In the genomic region with DNA sequence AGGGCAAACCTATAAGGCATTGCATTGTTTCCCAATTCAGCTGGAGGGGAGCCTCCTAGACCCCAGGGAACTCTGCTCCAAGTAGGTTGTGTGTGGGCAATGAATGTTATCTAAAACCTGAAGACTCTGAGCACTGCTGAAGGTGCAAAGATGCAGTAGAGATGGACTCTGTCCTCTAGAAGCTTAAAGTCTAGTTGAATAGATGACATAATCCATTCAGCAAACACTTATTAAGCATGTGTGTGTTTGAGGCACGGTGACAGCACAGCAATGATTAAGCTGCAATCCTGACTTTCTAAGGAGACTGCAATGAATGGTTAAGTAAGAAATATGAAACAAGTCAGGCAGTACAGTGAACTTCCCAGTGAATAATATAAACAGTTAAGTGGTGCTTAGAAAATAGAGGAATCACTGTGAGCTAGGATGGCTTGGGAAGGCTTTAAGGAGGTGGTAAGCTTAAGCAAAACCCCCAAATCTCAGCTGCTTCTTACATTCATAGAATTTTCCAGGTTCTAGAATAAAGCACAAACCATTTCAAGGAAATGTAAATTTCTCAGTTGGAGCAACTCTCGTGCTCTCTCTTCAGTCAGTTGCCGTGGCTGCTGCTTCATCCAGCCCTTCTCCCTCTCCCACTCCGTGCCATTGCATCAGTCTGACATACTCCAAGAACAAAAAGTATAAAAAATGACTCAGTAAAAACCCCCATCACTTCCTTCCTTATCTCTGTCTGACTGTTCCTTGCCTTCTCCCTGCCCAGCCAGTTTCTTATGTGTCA, we compare ENCODE assay signal across 1 cellular context.
TF ChIP-seq lines count a peak whose summit lies in the region.

No MANE protein-coding gene starts in this region.

TF ChIP-seq in K562, 482 proteins besides CTCF, POLR2A, EP300 and RAD21 (continues in another document):
- TF ChIP-seq NCOR1 (IDR thresholded peaks at IDR 0.05) (peak; percentile 50), HDAC2 (IDR thresholded peaks at IDR 0.05) (peak; percentile 77; the same call in 1 of the 2 replicates), SMAD4 (CRISPR knock-in tag; conservative IDR thresholded peaks at IDR 0.05) (peak; percentile 77), JUNB (CRISPR knock-in tag; conservative IDR thresholded peaks at IDR 0.05) (no peak), ZBTB1 (CRISPR knock-in tag; IDR thresholded peaks at IDR 0.05; ENCODE audit: borderline replicate concordance, low read depth) (no peak), ATF3 (IDR thresholded peaks at IDR 0.05) (peak; percentile 95), ATF3 (CRISPR knock-in tag; conservative IDR thresholded peaks at IDR 0.05) (no peak), L3MBTL2 (IDR thresholded peaks at IDR 0.05) (0 out of 2 replicates have a peak, but pooled peaks have one; percentile 11), NBN (IDR thresholded peaks at IDR 0.05; ENCODE audit: low read depth) (peak; percentile 86; the same call in 1 of the 2 replicates), CTBP1 (IDR thresholded peaks at IDR 0.05; ENCODE audit: borderline replicate concordance) (peak; percentile 84), PYGO2 (tag; IDR thresholded peaks at IDR 0.05) (no peak), HMG20A (CRISPR knock-in tag; conservative IDR thresholded peaks at IDR 0.05) (no peak), SOX6 (IDR thresholded peaks at IDR 0.05) (peak; percentile 71; the same call in 1 of the 2 replicates), ZNF175 (CRISPR knock-in tag; IDR thresholded peaks at IDR 0.05; ENCODE audit: low read depth) (peak; percentile 75; the same call in 1 of the 2 replicates), ZNF316 (IDR thresholded peaks at IDR 0.05) (peak; percentile 85), IFI16 (CRISPR knock-in tag; IDR thresholded peaks at IDR 0.05) (no peak), MAFF (IDR thresholded peaks at IDR 0.05; ENCODE audit: low read length) (peak; percentile 56; the same call in 1 of the 2 replicates), TAF9B (IDR thresholded peaks at IDR 0.05; ENCODE audit: partially characterized antibody) (peak; percentile 60), BCLAF1 (IDR thresholded peaks at IDR 0.05; ENCODE audit: borderline replicate concordance in 1 of 2, control insufficient read depth in 1 of 2, low read depth in 2 of 2, low read length in 1 of 2) (no peak), NFRKB (IDR thresholded peaks at IDR 0.05; ENCODE audit: low read depth) (peak; percentile 72; the same call in 1 of the 2 replicates), GABPB1 (CRISPR knock-in tag; IDR thresholded peaks at IDR 0.05) (0 out of 2 replicates have a peak, but pooled peaks have one; percentile 27), ZFP30 (CRISPR knock-in tag; IDR thresholded peaks at IDR 0.05; ENCODE audit: borderline replicate concordance) (no peak), TCFL5 (CRISPR knock-in tag; conservative IDR thresholded peaks at IDR 0.05) (no peak), CBFA2T3 (IDR thresholded peaks at IDR 0.05) (peak; percentile 39; the same call in 1 of the 2 replicates), CREB1 (IDR thresholded peaks at IDR 0.05) (peak; percentile 37; the same call in 1 of the 2 replicates), CREB1 (CRISPR knock-in tag; IDR thresholded peaks at IDR 0.05) (0 out of 2 replicates have a peak, but pooled peaks have one; percentile 36), ZNF23 (CRISPR knock-in tag; IDR thresholded peaks at IDR 0.05) (no peak), MAFG (tag; conservative IDR thresholded peaks at IDR 0.05) (peak; percentile 83), ZNF589 (CRISPR knock-in tag; IDR thresholded peaks at IDR 0.05; ENCODE audit: low read depth) (peak; percentile 97), PBX2 (CRISPR knock-in tag; IDR thresholded peaks at IDR 0.05; ENCODE audit: low read depth) (no peak), PBX2 (tag; conservative IDR thresholded peaks at IDR 0.05; ENCODE audit: low read depth) (0 out of 2 replicates have a peak, but pooled peaks have one; percentile 34), KAT7 (CRISPR knock-in tag; IDR thresholded peaks at IDR 0.05; ENCODE audit: borderline replicate concordance) (0 out of 2 replicates have a peak, but pooled peaks have one; percentile 45), CCNT2 (IDR thresholded peaks at IDR 0.05; ENCODE audit: borderline replicate concordance, extremely low read depth, insufficient read length, low read depth, low read length) (peak; percentile 38), RCOR1 (IDR thresholded peaks at IDR 0.05; ENCODE audit: borderline replicate concordance in 1 of 2, low read depth in 2 of 2, low read length in 2 of 2) (peak in 1 of 2 experiments; percentile 82; a peak in 2 of 4 replicates), NRF1 (conservative IDR thresholded peaks at IDR 0.05 in 1 of 2, IDR thresholded peaks at IDR 0.05 in 1 of 2) (0 out of 4 replicates have a peak, but pooled peaks of 1 of the 2 experiments have one; percentile 50)
- TF ChIP-seq, protein P1, sequence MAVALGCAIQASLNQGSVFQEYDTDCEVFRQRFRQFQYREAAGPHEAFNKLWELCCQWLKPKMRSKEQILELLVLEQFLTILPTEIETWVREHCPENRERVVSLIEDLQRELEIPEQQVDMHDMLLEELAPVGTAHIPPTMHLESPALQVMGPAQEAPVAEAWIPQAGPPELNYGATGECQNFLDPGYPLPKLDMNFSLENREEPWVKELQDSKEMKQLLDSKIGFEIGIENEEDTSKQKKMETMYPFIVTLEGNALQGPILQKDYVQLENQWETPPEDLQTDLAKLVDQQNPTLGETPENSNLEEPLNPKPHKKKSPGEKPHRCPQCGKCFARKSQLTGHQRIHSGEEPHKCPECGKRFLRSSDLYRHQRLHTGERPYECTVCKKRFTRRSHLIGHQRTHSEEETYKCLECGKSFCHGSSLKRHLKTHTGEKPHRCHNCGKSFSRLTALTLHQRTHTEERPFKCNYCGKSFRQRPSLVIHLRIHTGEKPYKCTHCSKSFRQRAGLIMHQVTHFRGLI (CRISPR knock-in tag; IDR thresholded peaks at IDR 0.05), result 0 out of 2 replicates have a peak, but pooled peaks have one; percentile 6
- TF ChIP-seq, protein P2, sequence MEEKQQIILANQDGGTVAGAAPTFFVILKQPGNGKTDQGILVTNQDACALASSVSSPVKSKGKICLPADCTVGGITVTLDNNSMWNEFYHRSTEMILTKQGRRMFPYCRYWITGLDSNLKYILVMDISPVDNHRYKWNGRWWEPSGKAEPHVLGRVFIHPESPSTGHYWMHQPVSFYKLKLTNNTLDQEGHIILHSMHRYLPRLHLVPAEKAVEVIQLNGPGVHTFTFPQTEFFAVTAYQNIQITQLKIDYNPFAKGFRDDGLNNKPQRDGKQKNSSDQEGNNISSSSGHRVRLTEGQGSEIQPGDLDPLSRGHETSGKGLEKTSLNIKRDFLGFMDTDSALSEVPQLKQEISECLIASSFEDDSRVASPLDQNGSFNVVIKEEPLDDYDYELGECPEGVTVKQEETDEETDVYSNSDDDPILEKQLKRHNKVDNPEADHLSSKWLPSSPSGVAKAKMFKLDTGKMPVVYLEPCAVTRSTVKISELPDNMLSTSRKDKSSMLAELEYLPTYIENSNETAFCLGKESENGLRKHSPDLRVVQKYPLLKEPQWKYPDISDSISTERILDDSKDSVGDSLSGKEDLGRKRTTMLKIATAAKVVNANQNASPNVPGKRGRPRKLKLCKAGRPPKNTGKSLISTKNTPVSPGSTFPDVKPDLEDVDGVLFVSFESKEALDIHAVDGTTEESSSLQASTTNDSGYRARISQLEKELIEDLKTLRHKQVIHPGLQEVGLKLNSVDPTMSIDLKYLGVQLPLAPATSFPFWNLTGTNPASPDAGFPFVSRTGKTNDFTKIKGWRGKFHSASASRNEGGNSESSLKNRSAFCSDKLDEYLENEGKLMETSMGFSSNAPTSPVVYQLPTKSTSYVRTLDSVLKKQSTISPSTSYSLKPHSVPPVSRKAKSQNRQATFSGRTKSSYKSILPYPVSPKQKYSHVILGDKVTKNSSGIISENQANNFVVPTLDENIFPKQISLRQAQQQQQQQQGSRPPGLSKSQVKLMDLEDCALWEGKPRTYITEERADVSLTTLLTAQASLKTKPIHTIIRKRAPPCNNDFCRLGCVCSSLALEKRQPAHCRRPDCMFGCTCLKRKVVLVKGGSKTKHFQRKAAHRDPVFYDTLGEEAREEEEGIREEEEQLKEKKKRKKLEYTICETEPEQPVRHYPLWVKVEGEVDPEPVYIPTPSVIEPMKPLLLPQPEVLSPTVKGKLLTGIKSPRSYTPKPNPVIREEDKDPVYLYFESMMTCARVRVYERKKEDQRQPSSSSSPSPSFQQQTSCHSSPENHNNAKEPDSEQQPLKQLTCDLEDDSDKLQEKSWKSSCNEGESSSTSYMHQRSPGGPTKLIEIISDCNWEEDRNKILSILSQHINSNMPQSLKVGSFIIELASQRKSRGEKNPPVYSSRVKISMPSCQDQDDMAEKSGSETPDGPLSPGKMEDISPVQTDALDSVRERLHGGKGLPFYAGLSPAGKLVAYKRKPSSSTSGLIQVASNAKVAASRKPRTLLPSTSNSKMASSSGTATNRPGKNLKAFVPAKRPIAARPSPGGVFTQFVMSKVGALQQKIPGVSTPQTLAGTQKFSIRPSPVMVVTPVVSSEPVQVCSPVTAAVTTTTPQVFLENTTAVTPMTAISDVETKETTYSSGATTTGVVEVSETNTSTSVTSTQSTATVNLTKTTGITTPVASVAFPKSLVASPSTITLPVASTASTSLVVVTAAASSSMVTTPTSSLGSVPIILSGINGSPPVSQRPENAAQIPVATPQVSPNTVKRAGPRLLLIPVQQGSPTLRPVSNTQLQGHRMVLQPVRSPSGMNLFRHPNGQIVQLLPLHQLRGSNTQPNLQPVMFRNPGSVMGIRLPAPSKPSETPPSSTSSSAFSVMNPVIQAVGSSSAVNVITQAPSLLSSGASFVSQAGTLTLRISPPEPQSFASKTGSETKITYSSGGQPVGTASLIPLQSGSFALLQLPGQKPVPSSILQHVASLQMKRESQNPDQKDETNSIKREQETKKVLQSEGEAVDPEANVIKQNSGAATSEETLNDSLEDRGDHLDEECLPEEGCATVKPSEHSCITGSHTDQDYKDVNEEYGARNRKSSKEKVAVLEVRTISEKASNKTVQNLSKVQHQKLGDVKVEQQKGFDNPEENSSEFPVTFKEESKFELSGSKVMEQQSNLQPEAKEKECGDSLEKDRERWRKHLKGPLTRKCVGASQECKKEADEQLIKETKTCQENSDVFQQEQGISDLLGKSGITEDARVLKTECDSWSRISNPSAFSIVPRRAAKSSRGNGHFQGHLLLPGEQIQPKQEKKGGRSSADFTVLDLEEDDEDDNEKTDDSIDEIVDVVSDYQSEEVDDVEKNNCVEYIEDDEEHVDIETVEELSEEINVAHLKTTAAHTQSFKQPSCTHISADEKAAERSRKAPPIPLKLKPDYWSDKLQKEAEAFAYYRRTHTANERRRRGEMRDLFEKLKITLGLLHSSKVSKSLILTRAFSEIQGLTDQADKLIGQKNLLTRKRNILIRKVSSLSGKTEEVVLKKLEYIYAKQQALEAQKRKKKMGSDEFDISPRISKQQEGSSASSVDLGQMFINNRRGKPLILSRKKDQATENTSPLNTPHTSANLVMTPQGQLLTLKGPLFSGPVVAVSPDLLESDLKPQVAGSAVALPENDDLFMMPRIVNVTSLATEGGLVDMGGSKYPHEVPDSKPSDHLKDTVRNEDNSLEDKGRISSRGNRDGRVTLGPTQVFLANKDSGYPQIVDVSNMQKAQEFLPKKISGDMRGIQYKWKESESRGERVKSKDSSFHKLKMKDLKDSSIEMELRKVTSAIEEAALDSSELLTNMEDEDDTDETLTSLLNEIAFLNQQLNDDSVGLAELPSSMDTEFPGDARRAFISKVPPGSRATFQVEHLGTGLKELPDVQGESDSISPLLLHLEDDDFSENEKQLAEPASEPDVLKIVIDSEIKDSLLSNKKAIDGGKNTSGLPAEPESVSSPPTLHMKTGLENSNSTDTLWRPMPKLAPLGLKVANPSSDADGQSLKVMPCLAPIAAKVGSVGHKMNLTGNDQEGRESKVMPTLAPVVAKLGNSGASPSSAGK (IDR thresholded peaks at IDR 0.05), result peak; percentile 40; the same call in 1 of the 2 replicates
